Comparison of ENCODE assay signal across 19 cellular contexts in the genomic region with DNA sequence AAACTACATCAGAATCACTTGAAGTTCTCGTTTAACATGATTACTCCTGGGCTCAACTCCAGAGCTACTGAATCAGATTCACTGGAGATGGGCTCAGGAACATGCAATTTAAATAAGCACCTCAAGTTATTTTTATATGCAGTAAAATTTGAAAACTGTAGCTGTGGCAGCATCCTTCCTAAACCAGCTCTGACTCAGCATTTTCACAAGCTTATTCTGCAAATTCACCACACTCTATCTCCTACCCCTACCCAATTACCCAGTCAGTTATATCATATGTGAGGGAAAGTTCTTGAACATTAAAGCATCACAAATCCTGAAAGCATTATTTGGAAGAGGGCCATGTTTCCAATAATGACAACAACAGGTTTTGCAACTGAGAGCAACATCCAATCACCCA. TPM values are rescaled to one million over a fixed set of nuclear protein-coding genes. Genes with fewer than 3 reads are reported as not detected.
"Had no signal": no experiment of that assay in that cellular context is flagged by ENCODE, and none has a peak within 500 bp of the region (broad histone marks: within the 10 kb centered on the region; RNA-seq: fewer than 3 reads in every experiment).

No MANE protein-coding gene starts in this region.

- H3K36me3 ChIP-seq: esophagus squamous epithelium, left ventricle myocardium inferior, lower lobe of right lung, sigmoid colon, tibial artery, upper lobe of left lung, vagina had no signal

- H3K4me3 ChIP-seq: esophagus squamous epithelium, left ventricle myocardium inferior, lower lobe of right lung, sigmoid colon, tibial artery, upper lobe of left lung, vagina had no signal

- H3K27ac ChIP-seq: esophagus squamous epithelium, left ventricle myocardium inferior, lower lobe of right lung, sigmoid colon, tibial artery, upper lobe of left lung, vagina had no signal

- H3K9me3 ChIP-seq: esophagus squamous epithelium, left ventricle myocardium inferior, lower lobe of right lung, sigmoid colon, tibial artery, upper lobe of left lung, vagina had no signal

- H3K27me3 ChIP-seq: esophagus squamous epithelium, sigmoid colon, tibial artery, upper lobe of left lung, vagina had no signal

- ATAC-seq: left cardiac atrium; lower lobe of right lung; natural killer cell; stimulated activated naive CD8-positive, alpha-beta T cell treated with anti-CD3 and anti-CD28 coated beads, Interleukin-15, Interleukin-2, amounts not matched to agents 100 U/mL and 50 U/mL, for 24 hours had no signal

- FAIRE-seq: kidney, small intestine had no signal

- DNase-seq: dermis blood vessel endothelial cell; esophagus squamous epithelium; foreskin fibroblast; immature natural killer cell; kidney; left cardiac atrium; left ventricle myocardium inferior; lower lobe of right lung; natural killer cell; posterior cingulate gyrus; sigmoid colon; small intestine; stimulated activated CD4-positive, alpha-beta T cell treated with anti-CD3 and anti-CD28 coated beads, Interleukin-12 subunit alpha, Interleukin-12 subunit beta, amount 100 ng/mL, for 4 hours; stimulated activated naive CD8-positive, alpha-beta T cell treated with anti-CD3 and anti-CD28 coated beads, Interleukin-15, Interleukin-2, amounts not matched to agents 100 U/mL and 50 U/mL, for 24 hours; tibial artery; upper lobe of left lung had no signal

- H3K4me1 ChIP-seq: esophagus squamous epithelium, left ventricle myocardium inferior, lower lobe of right lung, sigmoid colon, tibial artery, upper lobe of left lung, vagina had no signal

RNA-seq across cellular contexts. Expression of a gene that starts 24.2 kb away (rescaled TPM):
- total RNA-seq: dermis blood vessel endothelial cell, esophagus squamous epithelium, kidney, lower lobe of right lung, natural killer cell, osteocyte, pulmonary artery endothelial cell, sigmoid colon had no signal
- polyA plus RNA-seq: immature natural killer cell, sigmoid colon, small intestine had no signal

RNA-seq across cellular contexts. Expression of a gene that starts 25.1 kb away (rescaled TPM):
- total RNA-seq: dermis blood vessel endothelial cell, osteocyte had no signal
